In the genomic region with DNA sequence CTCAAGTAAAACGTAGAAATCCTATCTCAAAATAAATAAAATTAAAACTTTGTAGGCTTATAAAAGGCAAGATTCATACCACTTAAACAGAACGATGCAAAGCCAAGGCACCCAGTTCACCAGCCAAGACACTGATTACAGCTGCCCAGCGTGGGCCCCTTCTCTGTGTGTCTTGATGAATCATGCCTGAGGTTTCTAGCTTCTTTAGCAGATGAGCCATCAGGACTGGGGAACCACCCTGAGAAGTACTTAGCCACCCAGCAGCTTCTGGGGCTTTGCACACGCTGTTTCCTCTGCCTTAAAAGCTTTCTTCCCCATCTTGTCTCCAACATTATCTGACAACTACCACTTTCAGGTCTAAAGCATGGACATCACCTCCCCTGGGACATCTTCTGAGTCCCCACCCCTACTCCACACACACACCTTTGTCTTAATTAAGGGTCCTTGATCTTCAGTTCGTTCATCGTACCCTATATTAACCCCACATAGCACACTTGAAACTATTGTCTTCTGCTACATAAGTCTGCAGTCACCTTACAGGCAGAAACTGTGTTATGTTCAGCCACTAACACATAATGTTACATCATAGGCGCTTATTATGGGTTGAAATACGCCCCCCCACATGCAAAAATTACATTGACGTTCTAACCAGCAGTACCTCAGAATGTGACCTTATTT, we compare ENCODE assay signal across 8 cellular contexts. TPM values are rescaled to one million over a fixed set of nuclear protein-coding genes. Genes with fewer than 3 reads are reported as not detected.
DNase-seq lines count a peak whose midpoint lies in the region; ATAC-seq and TF ChIP-seq lines count a peak whose summit lies in the region.

No MANE protein-coding gene starts in this region.

- no peak overlapping the region for H3K4me3 Mint-ChIP-seq in activated T-helper 1 cell treated with anti-CD3 and anti-CD28 coated beads, Interleukin-12 subunit alpha, Interleukin-12 subunit beta, Interleukin-2, Interleukin-4 antibody, amounts not matched to agents 30 ng/mL and 10 ng/mL and 1 ng/mL, durations not matched to agents 14 hours and 24 hours and 36 hours
- no peak overlapping the region for H3K4me3 Mint-ChIP-seq in memory B cell

- no peaks in the 10 kb centered on the region for H3K9me3 Mint-ChIP-seq in activated T-helper 1 cell treated with anti-CD3 and anti-CD28 coated beads, Interleukin-12 subunit alpha, Interleukin-12 subunit beta, Interleukin-2, Interleukin-4 antibody, amounts not matched to agents 30 ng/mL and 10 ng/mL and 1 ng/mL, durations not matched to agents 14 hours and 24 hours and 36 hours
- no peaks in the 10 kb centered on the region for H3K9me3 Mint-ChIP-seq in memory B cell

- peaks cover 31% of the 10 kb centered on the region for H3K4me1 Mint-ChIP-seq in activated T-helper 1 cell treated with anti-CD3 and anti-CD28 coated beads, Interleukin-12 subunit alpha, Interleukin-12 subunit beta, Interleukin-2, Interleukin-4 antibody, amounts not matched to agents 30 ng/mL and 10 ng/mL and 1 ng/mL, durations not matched to agents 14 hours and 24 hours and 36 hours (ENCODE audit: low read depth)
- H3K4me1 Mint-ChIP-seq in memory B cell, result no peaks in the 10 kb centered on the region

- H3K36me3 Mint-ChIP-seq in activated T-helper 1 cell treated with anti-CD3 and anti-CD28 coated beads, Interleukin-12 subunit alpha, Interleukin-12 subunit beta, Interleukin-2, Interleukin-4 antibody, amounts not matched to agents 30 ng/mL and 10 ng/mL and 1 ng/mL, durations not matched to agents 14 hours and 24 hours and 36 hours (ENCODE audit: low read depth), result no peaks in the 10 kb centered on the region
- H3K36me3 Mint-ChIP-seq in memory B cell, result no peaks in the 10 kb centered on the region

- H3K27ac Mint-ChIP-seq in activated T-helper 1 cell treated with anti-CD3 and anti-CD28 coated beads, Interleukin-12 subunit alpha, Interleukin-12 subunit beta, Interleukin-2, Interleukin-4 antibody, amounts not matched to agents 30 ng/mL and 10 ng/mL and 1 ng/mL, durations not matched to agents 14 hours and 24 hours and 36 hours, result peak overlapping the region; percentile 56
- no peak overlapping the region for H3K27ac Mint-ChIP-seq in memory B cell

- no peak overlapping the region for H3K4me3 ChIP-seq in AG10803 (ENCODE audit: low read length)

- H3K27me3 Mint-ChIP-seq in activated T-helper 1 cell treated with anti-CD3 and anti-CD28 coated beads, Interleukin-12 subunit alpha, Interleukin-12 subunit beta, Interleukin-2, Interleukin-4 antibody, amounts not matched to agents 30 ng/mL and 10 ng/mL and 1 ng/mL, durations not matched to agents 14 hours and 24 hours and 36 hours (ENCODE audit: insufficient read depth), result peaks cover 14% of the 10 kb centered on the region
- peaks cover 10% of the 10 kb centered on the region for H3K27me3 Mint-ChIP-seq in memory B cell

- intact Hi-C loops in activated T-helper 1 cell treated with anti-CD3 and anti-CD28 coated beads, Interleukin-12 subunit alpha, Interleukin-12 subunit beta, Interleukin-2, Interleukin-4 antibody, amounts not matched to agents 30 ng/mL and 10 ng/mL and 1 ng/mL, durations not matched to agents 14 hours and 24 hours and 36 hours (cut with micrococcal nuclease), result loop anchor here (1.0 to 10.0 kb wide), 7 partner anchors 7 to 1455 kb away; a partner anchor contains a TSS

- peak; percentile 88 for DNase-seq in AG10803 (ENCODE audit: low read depth)
- DNase-seq in NAMALWA (ENCODE audit: low spot score), result peak; percentile 5
- DNase-seq in activated T-helper 1 cell treated with anti-CD3 and anti-CD28 coated beads, Interleukin-12 subunit alpha, Interleukin-12 subunit beta, Interleukin-2, Interleukin-4 antibody, amounts not matched to agents 30 ng/mL and 10 ng/mL and 1 ng/mL, durations not matched to agents 14 hours and 24 hours and 36 hours (ENCODE audit: low spot score), result peak; percentile 52
- DNase-seq in memory B cell (ENCODE audit: low spot score in 2 of 2), result no peak
- DNase-seq in middle frontal gyrus (ENCODE audit: extremely low spot score, low spot score), result no peak
- DNase-seq in medulla oblongata (ENCODE audit: extremely low spot score), result no peak

- no peak for TF ChIP-seq POLR2A in GM18505 (IDR thresholded peaks at IDR 0.05; ENCODE audit: borderline replicate concordance, extremely low read depth, insufficient read depth, insufficient read length)

- TF ChIP-seq CTCF in AG10803 (conservative IDR thresholded peaks at IDR 0.05; ENCODE audit: low read length), result no peak

- ATAC-seq in GM21576 (IDR thresholded peaks at IDR 0.05; ENCODE audit: unreplicated experiment) (peak; percentile 88), memory B cell (ENCODE audit: low read depth) (peak; percentile 55), GM18505 (IDR thresholded peaks at IDR 0.05; ENCODE audit: unreplicated experiment) (no peak)

RNA-seq across cellular contexts. Expression of a gene that starts 8.7 kb away (rescaled TPM):
- 7.5 and 8.0 TPM in 2 replicates for total RNA-seq in activated T-helper 1 cell treated with anti-CD3 and anti-CD28 coated beads, Interleukin-12 subunit alpha, Interleukin-12 subunit beta, Interleukin-2, Interleukin-4 antibody, amounts not matched to agents 30 ng/mL and 10 ng/mL and 1 ng/mL, durations not matched to agents 14 hours and 24 hours and 36 hours

RNA-seq across cellular contexts. Expression of a gene that starts 17.2 kb away (rescaled TPM):
- not detected in 2 replicates for total RNA-seq in activated T-helper 1 cell treated with anti-CD3 and anti-CD28 coated beads, Interleukin-12 subunit alpha, Interleukin-12 subunit beta, Interleukin-2, Interleukin-4 antibody, amounts not matched to agents 30 ng/mL and 10 ng/mL and 1 ng/mL, durations not matched to agents 14 hours and 24 hours and 36 hours

RNA-seq across cellular contexts. Expression of a gene that starts 19.6 kb away (rescaled TPM):
- not detected in 2 replicates for total RNA-seq in activated T-helper 1 cell treated with anti-CD3 and anti-CD28 coated beads, Interleukin-12 subunit alpha, Interleukin-12 subunit beta, Interleukin-2, Interleukin-4 antibody, amounts not matched to agents 30 ng/mL and 10 ng/mL and 1 ng/mL, durations not matched to agents 14 hours and 24 hours and 36 hours

Comparison
In these comparisons a context has a peak if more than half of its experiments do, and no peak if none do; other contexts are left out.
1. DNase-seq: peak in AG10803 (single experiment), NAMALWA (single experiment) and activated T-helper 1 cell treated with anti-CD3 and anti-CD28 coated beads, Interleukin-12 subunit alpha, Interleukin-12 subunit beta, Interleukin-2, Interleukin-4 antibody, amounts not matched to agents 30 ng/mL and 10 ng/mL and 1 ng/mL, durations not matched to agents 14 hours and 24 hours and 36 hours (single experiment); none in memory B cell (0 of 2), middle frontal gyrus (single experiment) and medulla oblongata (single experiment).